In genomic region chr10:122648599-122649428, GRCh38 we compare ENCODE assay signal across 9 cellular contexts. TPM values are rescaled to one million over a fixed set of nuclear protein-coding genes. Genes with fewer than 3 reads are reported as not detected.
DNase-seq lines count a peak whose midpoint lies in the region; ATAC-seq and TF ChIP-seq lines count a peak whose summit lies in the region.
"Had no signal": no experiment of that assay in that cellular context is flagged by ENCODE, and none has a peak within 500 bp of the region (broad histone marks: within the 10 kb centered on the region; RNA-seq: fewer than 3 reads in every experiment).

No MANE protein-coding gene starts in this region.

- TF ChIP-seq EP300 in SK-N-SH (IDR thresholded peaks at IDR 0.05; ENCODE audit: borderline replicate concordance in 1 of 2, low read depth in 1 of 2, low read length in 1 of 2), result no peak

- H3K36me3 ChIP-seq in SK-N-SH (replicated peaks in 1 of 2; ENCODE audit: control insufficient read depth in 1 of 2, insufficient read depth in 2 of 2, low read length in 1 of 2), result no peaks in the 10 kb centered on the region

- no peak overlapping the region; the same call in 1 of the 2 replicates for H3K4me2 ChIP-seq in SK-N-SH

- no peaks in the 10 kb centered on the region for H3K27me3 ChIP-seq in SK-N-SH (ENCODE audit: insufficient read depth)

- no peak overlapping the region; a peak in 1 of 4 replicates for H3K4me3 ChIP-seq in SK-N-SH (ENCODE audit: low read depth in 2 of 2, low read length in 1 of 2)

- no peaks in the 10 kb centered on the region for H3K9me2 ChIP-seq in SK-N-SH

- no peaks in the 10 kb centered on the region for H3F3A ChIP-seq in SK-N-SH (replicated peaks; ENCODE audit: insufficient read depth)

- DNase-seq in NCI-H2081 (lab: John Stamatoyannopoulos, UW) (peak; percentile 9 to 15), NCI-H2081 treated with DMSO at 0.1 percent for 48 hours (lab: John Stamatoyannopoulos, UW) (no peak), HuH-7 (ENCODE audit: low spot score) (peak; percentile 69), SK-N-SH (peak; percentile 70), erythroblast (lab: John Stamatoyannopoulos, UW) (peak; percentile 42 to 64), middle frontal gyrus (ENCODE audit: extremely low spot score, low spot score) (peak; percentile 21)

- H4K20me1 ChIP-seq in SK-N-SH (ENCODE audit: insufficient read depth), result no peaks in the 10 kb centered on the region

- no peaks in the 10 kb centered on the region for H3K9me3 ChIP-seq in SK-N-SH

- no peaks in the 10 kb centered on the region for H3K4me1 ChIP-seq in SK-N-SH (ENCODE audit: control insufficient read depth in 1 of 2, insufficient read depth in 2 of 2, low read depth in 1 of 2, low read length in 1 of 2)

- WGBS in SK-N-SH (ENCODE audit: low lambda C conversion rate), result 2% methylated on average over 8 of the region's 10 CpGs

- peak; percentile 79 for TF ChIP-seq RAD21 in SK-N-SH (IDR thresholded peaks at IDR 0.05; ENCODE audit: low read length)

- POLR2A ChIA-PET in SK-N-SH (lab: Yijun Ruan, JAX), result no interaction called here

- no peak overlapping the region for H3K27ac ChIP-seq in SK-N-SH (ENCODE audit: low read depth in 2 of 2, low read length in 1 of 2)

- TF ChIP-seq CTCF in SK-N-SH (IDR thresholded peaks at IDR 0.05), result peak; percentile 67

- no peak overlapping the region for H3K9ac ChIP-seq in SK-N-SH

- TF ChIP-seq POLR2A in erythroblast (IDR thresholded peaks at IDR 0.05; ENCODE audit: low read length), result no peak

- no peaks in the 10 kb centered on the region for H3K79me2 ChIP-seq in SK-N-SH (ENCODE audit: insufficient read depth)

- CTCF ChIA-PET in SK-N-SH (lab: Yijun Ruan, JAX), result interaction anchor here (0.6 to 4.6 kb wide), 37 partner anchors 8 to 911 kb away, joined by 3 to 42 read pairs (median 4); partner anchors contain the start of genes C10orf120 and PSTK

- ATAC-seq in HG03095 (IDR thresholded peaks at IDR 0.05; ENCODE audit: unreplicated experiment), result no peak
- no peak for ATAC-seq in HG03439 (IDR thresholded peaks at IDR 0.05; ENCODE audit: unreplicated experiment)

- H2AFZ ChIP-seq in SK-N-SH (ENCODE audit: low read depth), result no peak overlapping the region

TF ChIP-seq in SK-N-SH, 30 proteins besides CTCF, POLR2A, EP300 and RAD21:
- TF ChIP-seq YY1 (IDR thresholded peaks at IDR 0.05; ENCODE audit: low read depth) (no peak), SMC3 (IDR thresholded peaks at IDR 0.05; ENCODE audit: low read depth, low read length) (peak; percentile 72), POLR2AphosphoS5 (IDR thresholded peaks at IDR 0.05; ENCODE audit: low read depth, low read length) (no peak), IRF3 (IDR thresholded peaks at IDR 0.05; ENCODE audit: low read depth, low read length) (no peak), RFX5 (IDR thresholded peaks at IDR 0.05; ENCODE audit: low read length) (no peak), RCOR1 (IDR thresholded peaks at IDR 0.05; ENCODE audit: low read length) (no peak)
- TF ChIP-seq, protein P1, sequence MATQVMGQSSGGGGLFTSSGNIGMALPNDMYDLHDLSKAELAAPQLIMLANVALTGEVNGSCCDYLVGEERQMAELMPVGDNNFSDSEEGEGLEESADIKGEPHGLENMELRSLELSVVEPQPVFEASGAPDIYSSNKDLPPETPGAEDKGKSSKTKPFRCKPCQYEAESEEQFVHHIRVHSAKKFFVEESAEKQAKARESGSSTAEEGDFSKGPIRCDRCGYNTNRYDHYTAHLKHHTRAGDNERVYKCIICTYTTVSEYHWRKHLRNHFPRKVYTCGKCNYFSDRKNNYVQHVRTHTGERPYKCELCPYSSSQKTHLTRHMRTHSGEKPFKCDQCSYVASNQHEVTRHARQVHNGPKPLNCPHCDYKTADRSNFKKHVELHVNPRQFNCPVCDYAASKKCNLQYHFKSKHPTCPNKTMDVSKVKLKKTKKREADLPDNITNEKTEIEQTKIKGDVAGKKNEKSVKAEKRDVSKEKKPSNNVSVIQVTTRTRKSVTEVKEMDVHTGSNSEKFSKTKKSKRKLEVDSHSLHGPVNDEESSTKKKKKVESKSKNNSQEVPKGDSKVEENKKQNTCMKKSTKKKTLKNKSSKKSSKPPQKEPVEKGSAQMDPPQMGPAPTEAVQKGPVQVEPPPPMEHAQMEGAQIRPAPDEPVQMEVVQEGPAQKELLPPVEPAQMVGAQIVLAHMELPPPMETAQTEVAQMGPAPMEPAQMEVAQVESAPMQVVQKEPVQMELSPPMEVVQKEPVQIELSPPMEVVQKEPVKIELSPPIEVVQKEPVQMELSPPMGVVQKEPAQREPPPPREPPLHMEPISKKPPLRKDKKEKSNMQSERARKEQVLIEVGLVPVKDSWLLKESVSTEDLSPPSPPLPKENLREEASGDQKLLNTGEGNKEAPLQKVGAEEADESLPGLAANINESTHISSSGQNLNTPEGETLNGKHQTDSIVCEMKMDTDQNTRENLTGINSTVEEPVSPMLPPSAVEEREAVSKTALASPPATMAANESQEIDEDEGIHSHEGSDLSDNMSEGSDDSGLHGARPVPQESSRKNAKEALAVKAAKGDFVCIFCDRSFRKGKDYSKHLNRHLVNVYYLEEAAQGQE (IDR thresholded peaks at IDR 0.05; ENCODE audit: low read depth, low read length), result no peak
TF ChIP-seq in SK-N-SH: peak in this region for 1.

RNA-seq across cellular contexts. Expression of gene C10orf120, which starts 50.8 kb away (rescaled TPM):
- polyA plus RNA-seq in SK-N-SH (2012; rRNA removed), result not detected in 2 replicates
- polyA plus RNA-seq in SK-N-SH (2012; cell fraction: cytosol; rRNA removed), result not detected in 2 replicates
- polyA plus RNA-seq in SK-N-SH (2012; cell fraction: nucleus; rRNA removed), result not detected in 2 replicates
- polyA plus RNA-seq: CD4-positive, alpha-beta memory T cell had no signal
